In genomic region chr17:33334703-33335102, GRCh38 we compare ENCODE assay signal across 22 cellular contexts. TPM values are rescaled to one million over a fixed set of nuclear protein-coding genes. Genes with fewer than 3 reads are reported as not detected.
DNase-seq lines count a peak whose midpoint lies in the region; ATAC-seq and TF ChIP-seq lines count a peak whose summit lies in the region.
"Had no signal": no experiment of that assay in that cellular context is flagged by ENCODE, and none has a peak within 500 bp of the region (broad histone marks: within the 10 kb centered on the region; RNA-seq: fewer than 3 reads in every experiment).

No MANE protein-coding gene starts in this region.

- intact Hi-C loops in esophagus muscularis mucosa (cut with DNase I) (no loop called here), lower lobe of right lung (cut with DNase I) (no loop called here)

- TF ChIP-seq CTCF in RWPE2 (IDR thresholded peaks at IDR 0.05; ENCODE audit: poor library complexity, severe bottlenecking) (no peak), epithelial cell of esophagus (IDR thresholded peaks at IDR 0.05; ENCODE audit: insufficient read depth, low read depth, low read length, missing control alignments) (no peak), osteoblast (IDR thresholded peaks at IDR 0.05; ENCODE audit: extremely low read depth, low read depth, low read length) (no peak), esophagus muscularis mucosa (IDR thresholded peaks at IDR 0.05) (no peak), lower lobe of right lung (IDR thresholded peaks at IDR 0.05) (no peak)

- no peaks in the 10 kb centered on the region for H3K36me3 ChIP-seq in RWPE2 (ENCODE audit: low read depth)
- no peaks in the 10 kb centered on the region for H3K36me3 ChIP-seq in osteoblast (ENCODE audit: insufficient read depth, low read length)
- H3K36me3 ChIP-seq in esophagus muscularis mucosa: no peaks in the 10 kb centered on the region
- H3K36me3 ChIP-seq in lower lobe of right lung: no peaks in the 10 kb centered on the region
- H3K36me3 ChIP-seq: BE2C; BLaER1 treated with 17β-estradiol and CSF1 and Interleukin-3, amounts not matched to agents 10 nM and 100 nM had no signal

- H4K20me1 ChIP-seq in osteoblast (ENCODE audit: insufficient read depth, low read length): no peaks in the 10 kb centered on the region
- H4K20me1 ChIP-seq: BLaER1 treated with 17β-estradiol and CSF1 and Interleukin-3, amounts not matched to agents 10 nM and 100 nM had no signal

- no peak for TF ChIP-seq EP300 in esophagus muscularis mucosa (IDR thresholded peaks at IDR 0.05)

- TF ChIP-seq POLR2A in esophagus muscularis mucosa (IDR thresholded peaks at IDR 0.05; ENCODE audit: low read depth): no peak

- H3K79me2 ChIP-seq in osteoblast (ENCODE audit: insufficient read depth, low read length): no peaks in the 10 kb centered on the region

- H3K4me3 ChIP-seq in RWPE2 (ENCODE audit: severe bottlenecking): no peak overlapping the region
- no peak overlapping the region for H3K4me3 ChIP-seq in epithelial cell of esophagus (ENCODE audit: low read length)
- no peak overlapping the region for H3K4me3 ChIP-seq in osteoblast (ENCODE audit: insufficient read depth, low read length)
- H3K4me3 ChIP-seq in esophagus muscularis mucosa: no peak overlapping the region
- no peak overlapping the region for H3K4me3 ChIP-seq in lower lobe of right lung
- H3K4me3 ChIP-seq: A549; BLaER1 treated with 17β-estradiol and CSF1 and Interleukin-3, amounts not matched to agents 10 nM and 100 nM had no signal

- H3K27me3 ChIP-seq in RWPE2 (ENCODE audit: insufficient read depth, poor library complexity, severe bottlenecking): peaks cover 10% of the 10 kb centered on the region
- no peaks in the 10 kb centered on the region for H3K27me3 ChIP-seq in osteoblast (ENCODE audit: insufficient read depth, low read length)
- peaks cover 0 to 20% (median 0%) of the 10 kb centered on the region in 4 donors for H3K27me3 ChIP-seq in esophagus muscularis mucosa
- H3K27me3 ChIP-seq in lower lobe of right lung (ENCODE audit: low read depth): peaks cover 7% of the 10 kb centered on the region
- H3K27me3 ChIP-seq: BE2C; BLaER1 treated with 17β-estradiol and CSF1 and Interleukin-3, amounts not matched to agents 10 nM and 100 nM had no signal

- 0 out of 3 replicates have a peak, but pooled peaks have one; percentile 29 for ATAC-seq in RWPE2 (ENCODE audit: low read depth)
- ATAC-seq in lower lobe of right lung: no peak

- no peak overlapping the region for H3K4me2 ChIP-seq in osteoblast (ENCODE audit: insufficient read depth, low read length)
- H3K4me2 ChIP-seq: A549; BLaER1 treated with 17β-estradiol and CSF1 and Interleukin-3, amounts not matched to agents 10 nM and 100 nM had no signal

- H2AFZ ChIP-seq in osteoblast (ENCODE audit: low read length): no peak overlapping the region

- H3K4me1 ChIP-seq in RWPE2 (ENCODE audit: insufficient read depth, poor library complexity, severe bottlenecking) (no peaks in the 10 kb centered on the region), osteoblast (ENCODE audit: insufficient read depth, low read length) (no peaks in the 10 kb centered on the region), esophagus muscularis mucosa (no peaks in the 10 kb centered on the region), lower lobe of right lung (no peaks in the 10 kb centered on the region)
- H3K4me1 ChIP-seq: A549; BE2C; BLaER1 treated with 17β-estradiol and CSF1 and Interleukin-3, amounts not matched to agents 10 nM and 100 nM had no signal

- H3K9me3 ChIP-seq in RWPE2 (ENCODE audit: severe bottlenecking) (no peaks in the 10 kb centered on the region), osteoblast (ENCODE audit: low read depth, low read length) (no peaks in the 10 kb centered on the region), esophagus muscularis mucosa (no peaks in the 10 kb centered on the region), lower lobe of right lung (no peaks in the 10 kb centered on the region)
- H3K9me3 ChIP-seq: BE2C; BLaER1 treated with 17β-estradiol and CSF1 and Interleukin-3, amounts not matched to agents 10 nM and 100 nM had no signal

- DNase-seq in NCI-H2227 treated with DMSO at 0.1 percent for 48 hours (lab: John Stamatoyannopoulos, UW): peak; percentile 8
- no peak for DNase-seq in NCI-H2227 (lab: John Stamatoyannopoulos, UW; ENCODE audit: unreplicated experiment)
- DNase-seq in RWPE2 (ENCODE audit: low spot score): no peak
- peak; percentile 44 for DNase-seq in epithelial cell of esophagus (ENCODE audit: low read depth)
- no peak for DNase-seq in osteoblast (ENCODE audit: insufficient read length, low spot score, missing footprints)
- no peak for DNase-seq in esophagus muscularis mucosa (ENCODE audit: extremely low spot score)
- no peak for DNase-seq in lower lobe of right lung
- DNase-seq in effector CD4-positive, alpha-beta T cell: no peak
- DNase-seq: ACHN; AML-193; BE2C; CD4-positive, alpha-beta T cell; CD8-positive, alpha-beta memory T cell; DMS 273 treated with DMSO at 0.1 percent for 48 hours; DMS79; GF-D8; GOT3; HCEC 1CT had no signal

- H3K27ac ChIP-seq in RWPE2 (ENCODE audit: poor library complexity, severe bottlenecking): no peak overlapping the region
- no peak overlapping the region for H3K27ac ChIP-seq in osteoblast (ENCODE audit: low read depth, low read length)
- no peak overlapping the region for H3K27ac ChIP-seq in esophagus muscularis mucosa (replicated peaks in 1 of 4)
- H3K27ac ChIP-seq in lower lobe of right lung: no peak overlapping the region
- H3K27ac ChIP-seq: 22Rv1; A549; BLaER1 treated with 17β-estradiol and CSF1 and Interleukin-3, amounts not matched to agents 10 nM and 100 nM had no signal

- 58% methylated on average over 4 of the region's 4 CpGs for WGBS in esophagus muscularis mucosa

RNA-seq across cellular contexts. Expression of gene ASIC2, which starts 41.6 kb away (rescaled TPM):
- total RNA-seq in osteoblast: not detected in 2 replicates
- under 1 TPM in 1 of 4 donors, not detected in 3; 0.13 TPM for total RNA-seq in esophagus muscularis mucosa
- not detected for total RNA-seq in lower lobe of right lung
- total RNA-seq: CD4-positive, alpha-beta T cell; CD8-positive, alpha-beta memory T cell; G401 had no signal

Comparison
In these comparisons a context has a peak if more than half of its experiments do, and no peak if none do; other contexts are left out.
1. DNase-seq: peak in NCI-H2227 treated with DMSO at 0.1 percent for 48 hours (single experiment) and epithelial cell of esophagus (single experiment); none in NCI-H2227 (single experiment), RWPE2 (single experiment), osteoblast (single experiment), esophagus muscularis mucosa (single experiment), lower lobe of right lung (single experiment) and effector CD4-positive, alpha-beta T cell (single experiment).